1 cellular context compared by ENCODE assay signal in the genomic region with DNA sequence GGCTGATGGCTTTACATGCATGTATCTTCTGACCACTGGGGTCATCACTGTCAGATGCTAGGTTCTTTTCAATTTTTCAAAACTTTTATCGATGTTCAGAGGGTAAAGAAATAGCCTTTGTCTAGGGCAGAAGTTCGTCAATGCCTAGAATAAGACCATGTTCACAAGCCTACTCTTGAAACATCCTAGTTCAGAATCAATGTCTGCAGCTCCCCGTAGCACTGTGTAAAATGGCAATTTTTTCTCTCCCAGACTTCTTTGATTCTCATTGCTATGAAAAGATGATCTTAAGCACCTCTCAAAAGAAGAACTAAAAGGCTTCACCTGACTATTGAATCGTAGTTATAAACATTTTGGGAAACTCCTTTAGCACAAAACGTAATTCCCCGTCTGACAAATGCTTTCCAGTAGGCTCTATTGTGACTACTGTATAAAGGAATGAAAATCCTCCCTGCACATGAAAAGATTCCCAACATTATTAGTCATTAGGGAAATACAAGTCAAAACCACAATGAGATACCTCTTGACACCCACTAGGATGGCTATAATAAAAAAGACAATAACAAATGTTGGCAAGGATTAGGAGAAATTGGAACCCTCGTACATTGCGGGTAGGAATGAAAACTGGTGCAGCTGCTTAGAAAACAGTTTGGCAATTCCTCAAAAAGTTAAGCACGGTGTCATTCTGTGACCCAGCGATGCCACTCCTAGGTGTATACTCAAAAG.
TF ChIP-seq lines count a peak whose summit lies in the region.

No MANE protein-coding gene starts in this region.

TF ChIP-seq in HEK293, 187 proteins besides CTCF, POLR2A, EP300 and RAD21 (continued from another document):
- TF ChIP-seq, protein P1, sequence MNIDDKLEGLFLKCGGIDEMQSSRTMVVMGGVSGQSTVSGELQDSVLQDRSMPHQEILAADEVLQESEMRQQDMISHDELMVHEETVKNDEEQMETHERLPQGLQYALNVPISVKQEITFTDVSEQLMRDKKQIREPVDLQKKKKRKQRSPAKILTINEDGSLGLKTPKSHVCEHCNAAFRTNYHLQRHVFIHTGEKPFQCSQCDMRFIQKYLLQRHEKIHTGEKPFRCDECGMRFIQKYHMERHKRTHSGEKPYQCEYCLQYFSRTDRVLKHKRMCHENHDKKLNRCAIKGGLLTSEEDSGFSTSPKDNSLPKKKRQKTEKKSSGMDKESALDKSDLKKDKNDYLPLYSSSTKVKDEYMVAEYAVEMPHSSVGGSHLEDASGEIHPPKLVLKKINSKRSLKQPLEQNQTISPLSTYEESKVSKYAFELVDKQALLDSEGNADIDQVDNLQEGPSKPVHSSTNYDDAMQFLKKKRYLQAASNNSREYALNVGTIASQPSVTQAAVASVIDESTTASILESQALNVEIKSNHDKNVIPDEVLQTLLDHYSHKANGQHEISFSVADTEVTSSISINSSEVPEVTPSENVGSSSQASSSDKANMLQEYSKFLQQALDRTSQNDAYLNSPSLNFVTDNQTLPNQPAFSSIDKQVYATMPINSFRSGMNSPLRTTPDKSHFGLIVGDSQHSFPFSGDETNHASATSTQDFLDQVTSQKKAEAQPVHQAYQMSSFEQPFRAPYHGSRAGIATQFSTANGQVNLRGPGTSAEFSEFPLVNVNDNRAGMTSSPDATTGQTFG (tag by site-specific recombination; IDR thresholded peaks at IDR 0.05; ENCODE audit: borderline replicate concordance) = no peak
- no peak for TF ChIP-seq ZNF266 (tag by site-specific recombination; IDR thresholded peaks at IDR 0.05; ENCODE audit: low read depth)
- peak; percentile 34; the same call in 1 of the 2 replicates for TF ChIP-seq OSR2 (tag by site-specific recombination; IDR thresholded peaks at IDR 0.05)
- TF ChIP-seq ZBTB1 (tag by site-specific recombination; IDR thresholded peaks at IDR 0.05) = no peak
- TF ChIP-seq GLI2 (tag by site-specific recombination; IDR thresholded peaks at IDR 0.05; ENCODE audit: borderline replicate concordance, low read depth) = peak; percentile 53; the same call in 1 of the 2 replicates
- no peak for TF ChIP-seq ZBTB49 (tag by site-specific recombination; IDR thresholded peaks at IDR 0.05; ENCODE audit: low read depth)
- TF ChIP-seq ZBTB21 (tag by site-specific recombination; IDR thresholded peaks at IDR 0.05) = no peak
- no peak for TF ChIP-seq ZNF555 (tag by site-specific recombination; conservative IDR thresholded peaks at IDR 0.05)
- TF ChIP-seq, protein P2, sequence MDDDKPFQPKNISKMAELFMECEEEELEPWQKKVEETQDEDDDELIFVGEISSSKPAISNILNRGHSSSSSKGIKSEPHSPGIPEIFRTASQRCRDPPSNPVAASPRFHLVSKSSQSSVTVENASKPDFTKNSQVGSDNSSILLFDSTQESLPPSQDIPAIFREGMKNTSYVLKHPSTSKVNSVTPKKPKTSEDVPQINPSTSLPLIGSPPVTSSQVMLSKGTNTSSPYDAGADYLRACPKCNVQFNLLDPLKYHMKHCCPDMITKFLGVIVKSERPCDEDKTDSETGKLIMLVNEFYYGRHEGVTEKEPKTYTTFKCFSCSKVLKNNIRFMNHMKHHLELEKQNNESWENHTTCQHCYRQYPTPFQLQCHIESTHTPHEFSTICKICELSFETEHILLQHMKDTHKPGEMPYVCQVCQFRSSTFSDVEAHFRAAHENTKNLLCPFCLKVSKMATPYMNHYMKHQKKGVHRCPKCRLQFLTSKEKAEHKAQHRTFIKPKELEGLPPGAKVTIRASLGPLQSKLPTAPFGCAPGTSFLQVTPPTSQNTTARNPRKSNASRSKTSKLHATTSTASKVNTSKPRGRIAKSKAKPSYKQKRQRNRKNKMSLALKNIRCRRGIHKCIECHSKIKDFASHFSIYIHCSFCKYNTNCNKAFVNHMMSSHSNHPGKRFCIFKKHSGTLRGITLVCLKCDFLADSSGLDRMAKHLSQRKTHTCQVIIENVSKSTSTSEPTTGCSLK (tag by site-specific recombination; IDR thresholded peaks at IDR 0.05) = no peak
- TF ChIP-seq ZSCAN23 (tag by site-specific recombination; IDR thresholded peaks at IDR 0.05) = no peak
- no peak for TF ChIP-seq ZNF138 (tag by site-specific recombination; IDR thresholded peaks at IDR 0.05; ENCODE audit: borderline replicate concordance)
- 0 out of 2 replicates have a peak, but pooled peaks have one; percentile 15 for TF ChIP-seq SP7 (tag by site-specific recombination; IDR thresholded peaks at IDR 0.05)
- TF ChIP-seq, protein P3, sequence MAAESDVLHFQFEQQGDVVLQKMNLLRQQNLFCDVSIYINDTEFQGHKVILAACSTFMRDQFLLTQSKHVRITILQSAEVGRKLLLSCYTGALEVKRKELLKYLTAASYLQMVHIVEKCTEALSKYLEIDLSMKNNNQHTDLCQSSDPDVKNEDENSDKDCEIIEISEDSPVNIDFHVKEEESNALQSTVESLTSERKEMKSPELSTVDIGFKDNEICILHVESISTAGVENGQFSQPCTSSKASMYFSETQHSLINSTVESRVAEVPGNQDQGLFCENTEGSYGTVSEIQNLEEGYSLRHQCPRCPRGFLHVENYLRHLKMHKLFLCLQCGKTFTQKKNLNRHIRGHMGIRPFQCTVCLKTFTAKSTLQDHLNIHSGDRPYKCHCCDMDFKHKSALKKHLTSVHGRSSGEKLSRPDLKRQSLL (tag by site-specific recombination; IDR thresholded peaks at IDR 0.05) = no peak
- TF ChIP-seq WT1 (tag by site-specific recombination; IDR thresholded peaks at IDR 0.05) = peak; percentile 79; the same call in 1 of the 2 replicates
- TF ChIP-seq ZSCAN30 (tag by site-specific recombination; IDR thresholded peaks at IDR 0.05) = no peak
- TF ChIP-seq ZNF16 (tag by site-specific recombination; IDR thresholded peaks at IDR 0.05; ENCODE audit: low read depth) = no peak
- no peak for TF ChIP-seq ZNF624 (tag by site-specific recombination; IDR thresholded peaks at IDR 0.05)
- TF ChIP-seq SCRT2 (tag by site-specific recombination; IDR thresholded peaks at IDR 0.05) = no peak
- TF ChIP-seq, protein P4, sequence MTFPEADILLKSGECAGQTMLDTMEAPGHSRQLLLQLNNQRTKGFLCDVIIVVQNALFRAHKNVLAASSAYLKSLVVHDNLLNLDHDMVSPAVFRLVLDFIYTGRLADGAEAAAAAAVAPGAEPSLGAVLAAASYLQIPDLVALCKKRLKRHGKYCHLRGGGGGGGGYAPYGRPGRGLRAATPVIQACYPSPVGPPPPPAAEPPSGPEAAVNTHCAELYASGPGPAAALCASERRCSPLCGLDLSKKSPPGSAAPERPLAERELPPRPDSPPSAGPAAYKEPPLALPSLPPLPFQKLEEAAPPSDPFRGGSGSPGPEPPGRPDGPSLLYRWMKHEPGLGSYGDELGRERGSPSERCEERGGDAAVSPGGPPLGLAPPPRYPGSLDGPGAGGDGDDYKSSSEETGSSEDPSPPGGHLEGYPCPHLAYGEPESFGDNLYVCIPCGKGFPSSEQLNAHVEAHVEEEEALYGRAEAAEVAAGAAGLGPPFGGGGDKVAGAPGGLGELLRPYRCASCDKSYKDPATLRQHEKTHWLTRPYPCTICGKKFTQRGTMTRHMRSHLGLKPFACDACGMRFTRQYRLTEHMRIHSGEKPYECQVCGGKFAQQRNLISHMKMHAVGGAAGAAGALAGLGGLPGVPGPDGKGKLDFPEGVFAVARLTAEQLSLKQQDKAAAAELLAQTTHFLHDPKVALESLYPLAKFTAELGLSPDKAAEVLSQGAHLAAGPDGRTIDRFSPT (tag by site-specific recombination; IDR thresholded peaks at IDR 0.05) = peak; percentile 33; the same call in 1 of the 2 replicates
- TF ChIP-seq ZNF366 (tag by site-specific recombination; conservative IDR thresholded peaks at IDR 0.05) = 0 out of 2 replicates have a peak, but pooled peaks have one; percentile 17
- no peak for TF ChIP-seq ZBTB48 (tag by site-specific recombination; IDR thresholded peaks at IDR 0.05)
- 0 out of 2 replicates have a peak, but pooled peaks have one; percentile 26 for TF ChIP-seq BCL11A (tag by site-specific recombination; IDR thresholded peaks at IDR 0.05; ENCODE audit: low read depth)
- TF ChIP-seq ZBTB17 (tag by site-specific recombination; IDR thresholded peaks at IDR 0.05) = no peak
- peak; percentile 69 for TF ChIP-seq INSM2 (tag by site-specific recombination; IDR thresholded peaks at IDR 0.05)
- TF ChIP-seq ZNF202 (tag by site-specific recombination; IDR thresholded peaks at IDR 0.05; ENCODE audit: borderline replicate concordance) = no peak
- TF ChIP-seq, protein P5, sequence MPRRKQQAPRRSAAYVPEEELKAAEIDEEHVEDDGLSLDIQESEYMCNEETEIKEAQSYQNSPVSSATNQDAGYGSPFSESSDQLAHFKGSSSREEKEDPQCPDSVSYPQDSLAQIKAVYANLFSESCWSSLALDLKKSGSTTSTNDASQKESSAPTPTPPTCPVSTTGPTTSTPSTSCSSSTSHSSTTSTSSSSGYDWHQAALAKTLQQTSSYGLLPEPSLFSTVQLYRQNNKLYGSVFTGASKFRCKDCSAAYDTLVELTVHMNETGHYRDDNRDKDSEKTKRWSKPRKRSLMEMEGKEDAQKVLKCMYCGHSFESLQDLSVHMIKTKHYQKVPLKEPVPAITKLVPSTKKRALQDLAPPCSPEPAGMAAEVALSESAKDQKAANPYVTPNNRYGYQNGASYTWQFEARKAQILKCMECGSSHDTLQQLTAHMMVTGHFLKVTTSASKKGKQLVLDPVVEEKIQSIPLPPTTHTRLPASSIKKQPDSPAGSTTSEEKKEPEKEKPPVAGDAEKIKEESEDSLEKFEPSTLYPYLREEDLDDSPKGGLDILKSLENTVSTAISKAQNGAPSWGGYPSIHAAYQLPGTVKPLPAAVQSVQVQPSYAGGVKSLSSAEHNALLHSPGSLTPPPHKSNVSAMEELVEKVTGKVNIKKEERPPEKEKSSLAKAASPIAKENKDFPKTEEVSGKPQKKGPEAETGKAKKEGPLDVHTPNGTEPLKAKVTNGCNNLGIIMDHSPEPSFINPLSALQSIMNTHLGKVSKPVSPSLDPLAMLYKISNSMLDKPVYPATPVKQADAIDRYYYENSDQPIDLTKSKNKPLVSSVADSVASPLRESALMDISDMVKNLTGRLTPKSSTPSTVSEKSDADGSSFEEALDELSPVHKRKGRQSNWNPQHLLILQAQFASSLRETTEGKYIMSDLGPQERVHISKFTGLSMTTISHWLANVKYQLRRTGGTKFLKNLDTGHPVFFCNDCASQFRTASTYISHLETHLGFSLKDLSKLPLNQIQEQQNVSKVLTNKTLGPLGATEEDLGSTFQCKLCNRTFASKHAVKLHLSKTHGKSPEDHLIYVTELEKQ (tag by site-specific recombination; IDR thresholded peaks at IDR 0.05; ENCODE audit: borderline replicate concordance) = peak; percentile 69; the same call in 1 of the 2 replicates
- no peak for TF ChIP-seq ZNF175 (tag by site-specific recombination; IDR thresholded peaks at IDR 0.05)
- TF ChIP-seq ZNF221 (tag by site-specific recombination; IDR thresholded peaks at IDR 0.05; ENCODE audit: borderline replicate concordance) = no peak
- TF ChIP-seq ZBTB7A (tag by site-specific recombination; IDR thresholded peaks at IDR 0.05; ENCODE audit: low read depth) = no peak
- TF ChIP-seq KLF10 (tag by site-specific recombination; IDR thresholded peaks at IDR 0.05) = no peak
- TF ChIP-seq, protein P6, sequence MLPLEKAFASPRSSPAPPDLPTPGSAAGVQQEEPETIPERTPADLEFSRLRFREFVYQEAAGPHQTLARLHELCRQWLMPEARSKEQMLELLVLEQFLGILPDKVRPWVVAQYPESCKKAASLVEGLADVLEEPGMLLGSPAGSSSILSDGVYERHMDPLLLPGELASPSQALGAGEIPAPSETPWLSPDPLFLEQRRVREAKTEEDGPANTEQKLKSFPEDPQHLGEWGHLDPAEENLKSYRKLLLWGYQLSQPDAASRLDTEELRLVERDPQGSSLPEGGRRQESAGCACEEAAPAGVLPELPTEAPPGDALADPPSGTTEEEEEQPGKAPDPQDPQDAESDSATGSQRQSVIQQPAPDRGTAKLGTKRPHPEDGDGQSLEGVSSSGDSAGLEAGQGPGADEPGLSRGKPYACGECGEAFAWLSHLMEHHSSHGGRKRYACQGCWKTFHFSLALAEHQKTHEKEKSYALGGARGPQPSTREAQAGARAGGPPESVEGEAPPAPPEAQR (tag by site-specific recombination; IDR thresholded peaks at IDR 0.05) = no peak
TF ChIP-seq in HEK293: peak in this region for 11.
